In genomic region chr13:79194727-79195126, GRCh38 we compare ENCODE assay signal across 10 cellular contexts.
A peak's percentile ranks its signal among the peaks of the same experiment; 100 is the strongest.
DNase-seq lines count a peak whose midpoint lies in the region; ATAC-seq and TF ChIP-seq lines count a peak whose summit lies in the region.
"Had no signal": no experiment of that assay in that cellular context is flagged by ENCODE, and none has a peak within 500 bp of the region (broad histone marks: within the 10 kb centered on the region; RNA-seq: fewer than 3 reads in every experiment).

No MANE protein-coding gene starts in this region.

- H3K27me3 Mint-ChIP-seq in IgD-negative memory B cell: no peaks in the 10 kb centered on the region

- peak overlapping the region; percentile 45 to 85 (median 64); a peak in 21 of 22 replicates for H3K4me2 ChIP-seq in BLaER1 treated with 17β-estradiol and CSF1 and Interleukin-3, amounts not matched to agents 10 nM and 100 nM

- peak; percentile 38 for ATAC-seq in GM19324 (IDR thresholded peaks at IDR 0.05; ENCODE audit: low FRiP score, unreplicated experiment)
- peak; percentile 21 for ATAC-seq in HG02870 (IDR thresholded peaks at IDR 0.05; ENCODE audit: unreplicated experiment)
- no peak for ATAC-seq in Right ventricle myocardium inferior
- ATAC-seq: K562 had no signal

- DNase-seq in Right ventricle myocardium inferior (ENCODE audit: missing footprints): no peak
- no peak for DNase-seq in COLO668 (lab: John Stamatoyannopoulos, UW; ENCODE audit: unreplicated experiment)
- no peak for DNase-seq in activated CD4-positive, alpha-beta T cell treated with anti-CD3 and anti-CD28 coated beads for 48 hours
- no peak for DNase-seq in prostate gland (ENCODE audit: low spot score)

- no peaks in the 10 kb centered on the region for H3K36me3 Mint-ChIP-seq in IgD-negative memory B cell

- intact Hi-C loops in Right ventricle myocardium inferior (cut with DNase I): no loop called here
- intact Hi-C loops in prostate gland (cut with DNase I): no loop called here

- no peak for TF ChIP-seq POLR2A in prostate gland (IDR thresholded peaks at IDR 0.05)

- TF ChIP-seq CTCF in prostate gland (IDR thresholded peaks at IDR 0.05): no peak

- H3K9ac ChIP-seq in BLaER1 treated with 17β-estradiol and CSF1 and Interleukin-3, amounts not matched to agents 10 nM and 100 nM: no peak overlapping the region

- H3K9me3 Mint-ChIP-seq in IgD-negative memory B cell: peaks cover 0 to 5% (median 0%) of the 10 kb centered on the region in 3 donors

- H3K9me3 ChIP-seq in BLaER1 treated with 17β-estradiol and CSF1 and Interleukin-3, amounts not matched to agents 10 nM and 100 nM (replicated peaks in 1 of 11): peaks cover 0 to 12% (median 0%) of the 10 kb centered on the region in 11 experiments; a peak in 2 of 22 replicates
- H3K9me3 ChIP-seq in prostate gland: no peaks in the 10 kb centered on the region
- H3K9me3 ChIP-seq: neutrophil had no signal

- no peaks in the 10 kb centered on the region for H4K20me1 ChIP-seq in BLaER1 treated with 17β-estradiol and CSF1 and Interleukin-3, amounts not matched to agents 10 nM and 100 nM

- H3K27ac ChIP-seq in BLaER1 treated with 17β-estradiol and CSF1 and Interleukin-3, amounts not matched to agents 10 nM and 100 nM: peak overlapping the region in 2 of 11 experiments; percentile 14 to 43; a peak in 3 of 22 replicates
- H3K27ac ChIP-seq in prostate gland: no peak overlapping the region
- H3K27ac ChIP-seq: neutrophil had no signal

- H3K4me1 Mint-ChIP-seq in IgD-negative memory B cell: peaks cover 50 to 54% (median 54%) of the 10 kb centered on the region in 3 donors

- H3K4me3 Mint-ChIP-seq in IgD-negative memory B cell: peak overlapping the region; percentile 51 to 91 (median 75)

- H3K27ac Mint-ChIP-seq in IgD-negative memory B cell: peak overlapping the region in 2 of 3 donors; percentile 30 to 80

- H3K27me3 ChIP-seq in BLaER1 treated with 17β-estradiol and CSF1 and Interleukin-3, amounts not matched to agents 10 nM and 100 nM: peaks cover 0 to 16% (median 0%) of the 10 kb centered on the region in 11 experiments; a peak in 4 of 22 replicates
- no peaks in the 10 kb centered on the region for H3K27me3 ChIP-seq in prostate gland (replicated peaks; ENCODE audit: insufficient read depth)
- H3K27me3 ChIP-seq: neutrophil had no signal

- WGBS in prostate gland: 67% methylated on average over 2 of the region's 2 CpGs

- no peaks in the 10 kb centered on the region for H3K36me3 ChIP-seq in BLaER1 treated with 17β-estradiol and CSF1 and Interleukin-3, amounts not matched to agents 10 nM and 100 nM
- H3K36me3 ChIP-seq in prostate gland: no peaks in the 10 kb centered on the region
- H3K36me3 ChIP-seq: neutrophil had no signal

- peaks cover 40 to 62% (median 53%) of the 10 kb centered on the region in 10 experiments for H3K4me1 ChIP-seq in BLaER1 treated with 17β-estradiol and CSF1 and Interleukin-3, amounts not matched to agents 10 nM and 100 nM
- H3K4me1 ChIP-seq in prostate gland (replicated peaks): no peaks in the 10 kb centered on the region

- H3K4me3 ChIP-seq in BLaER1 treated with 17β-estradiol and CSF1 and Interleukin-3, amounts not matched to agents 10 nM and 100 nM: no peak overlapping the region
- no peak overlapping the region for H3K4me3 ChIP-seq in prostate gland
- H3K4me3 ChIP-seq: K562 had no signal
